ENCODE assay signal across 14 cellular contexts in the genomic region with DNA sequence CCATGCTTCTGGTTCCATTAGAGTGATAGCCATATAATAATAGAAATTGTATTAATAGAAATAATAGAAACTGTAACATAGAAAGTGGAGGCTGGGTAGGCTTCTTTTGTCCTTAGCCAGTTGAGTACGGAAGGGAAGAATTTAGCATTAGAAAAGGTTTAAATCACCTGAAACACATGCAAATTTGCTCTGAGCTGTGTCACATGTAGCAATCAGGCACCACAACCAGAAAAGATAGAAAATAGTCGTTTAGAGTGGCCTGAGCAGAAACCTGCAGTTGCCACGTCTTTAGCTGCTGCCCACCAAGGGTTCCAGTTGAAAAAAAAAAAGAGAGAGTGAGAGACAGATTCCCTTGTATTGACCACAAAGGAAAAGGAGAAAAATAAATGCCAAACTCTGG.
DNase-seq lines count a peak whose midpoint lies in the region; ATAC-seq and TF ChIP-seq lines count a peak whose summit lies in the region.
"Had no signal": no experiment of that assay in that cellular context is flagged by ENCODE, and none has a peak within 500 bp of the region (broad histone marks: within the 10 kb centered on the region; RNA-seq: fewer than 3 reads in every experiment).

No MANE protein-coding gene starts in this region.

- POLR2A ChIA-PET in activated CD4-positive, alpha-beta memory T cell treated with anti-CD3 and anti-CD28 coated beads, Interleukin-2, amount 10 ng/mL, durations not matched to agents 7 days and 5 days (lab: Charles Lee) = no interaction called here
- POLR2A ChIA-PET in activated CD4-positive, alpha-beta memory T cell treated with anti-CD3 and anti-CD28 coated beads for 36 hours (lab: Charles Lee) = no interaction called here
- POLR2A ChIA-PET in GM10248 (lab: Yijun Ruan, JAX) = no interaction called here

- CTCF ChIA-PET in activated CD4-positive, alpha-beta memory T cell treated with anti-CD3 and anti-CD28 coated beads, Interleukin-2, amount 10 ng/mL, durations not matched to agents 7 days and 5 days (lab: Charles Lee) = no interaction called here
- CTCF ChIA-PET in activated CD4-positive, alpha-beta memory T cell treated with anti-CD3 and anti-CD28 coated beads for 36 hours (lab: Charles Lee) = no interaction called here
- CTCF ChIA-PET in GM10248 (lab: Yijun Ruan, JAX) = no interaction called here

- peaks cover 3% of the 10 kb centered on the region for H3K9me3 Mint-ChIP-seq in activated CD4-positive, alpha-beta memory T cell treated with anti-CD3 and anti-CD28 coated beads, Interleukin-2, amount 10 ng/mL, durations not matched to agents 7 days and 5 days
- H3K9me3 Mint-ChIP-seq in activated CD4-positive, alpha-beta memory T cell treated with anti-CD3 and anti-CD28 coated beads for 36 hours = peaks cover 4% of the 10 kb centered on the region
- no peaks in the 10 kb centered on the region for H3K9me3 Mint-ChIP-seq in HFFc6
- peaks cover 12% of the 10 kb centered on the region for H3K9me3 Mint-ChIP-seq in activated T-helper 2 cell treated with anti-CD3 and anti-CD28 coated beads, Interferon-gamma antibody, Interleukin-2, Interleukin-4, amounts not matched to agents 10 μg/mL and 5 μg/mL and 100 μg/mL, durations not matched to agents 14 hours and 24 hours and 36 hours
- H3K9me3 Mint-ChIP-seq: CD4-positive, CD25-positive, alpha-beta regulatory T cell had no signal

- H3K36me3 ChIP-seq in iPS-20b (ENCODE audit: insufficient read depth, low read depth, low read length) = no peaks in the 10 kb centered on the region
- H3K36me3 ChIP-seq: BLaER1 treated with 17β-estradiol and CSF1 and Interleukin-3, amounts not matched to agents 10 nM and 100 nM had no signal

- TF ChIP-seq CTCF in HFFc6 (IDR thresholded peaks at IDR 0.05) = no peak
- no peak for TF ChIP-seq CTCF in GM10248 (IDR thresholded peaks at IDR 0.05; ENCODE audit: control extremely low read depth, extremely low read depth, low read depth, missing control alignments)

- H3K4me3 Mint-ChIP-seq in activated CD4-positive, alpha-beta memory T cell treated with anti-CD3 and anti-CD28 coated beads, Interleukin-2, amount 10 ng/mL, durations not matched to agents 7 days and 5 days = peak overlapping the region; percentile 21
- no peak overlapping the region for H3K4me3 Mint-ChIP-seq in activated CD4-positive, alpha-beta memory T cell treated with anti-CD3 and anti-CD28 coated beads for 36 hours
- peak overlapping the region; percentile 43 for H3K4me3 Mint-ChIP-seq in HFFc6
- peak overlapping the region; percentile 14 for H3K4me3 Mint-ChIP-seq in activated T-helper 2 cell treated with anti-CD3 and anti-CD28 coated beads, Interferon-gamma antibody, Interleukin-2, Interleukin-4, amounts not matched to agents 10 μg/mL and 5 μg/mL and 100 μg/mL, durations not matched to agents 14 hours and 24 hours and 36 hours (ENCODE audit: low read depth)
- H3K4me3 Mint-ChIP-seq: CD4-positive, CD25-positive, alpha-beta regulatory T cell had no signal

- no peak for DNase-seq in activated CD4-positive, alpha-beta memory T cell treated with anti-CD3 and anti-CD28 coated beads, Interleukin-2, amount 10 ng/mL, durations not matched to agents 7 days and 5 days
- DNase-seq in activated CD4-positive, alpha-beta memory T cell treated with anti-CD3 and anti-CD28 coated beads for 36 hours = no peak
- no peak for DNase-seq in HFFc6
- DNase-seq in activated T-helper 2 cell treated with anti-CD3 and anti-CD28 coated beads, Interferon-gamma antibody, Interleukin-2, Interleukin-4, amounts not matched to agents 10 μg/mL and 5 μg/mL and 100 μg/mL, durations not matched to agents 14 hours and 24 hours and 36 hours (ENCODE audit: low spot score) = no peak
- DNase-seq in GM10248 (ENCODE audit: extremely low spot score) = no peak
- DNase-seq in NCI-H446 (lab: John Stamatoyannopoulos, UW) = no peak
- DNase-seq: ACHN; CD4-positive, CD25-positive, alpha-beta regulatory T cell; DMS53; GF-D8; H7 had no signal

- no peak for ATAC-seq in HG02870 (IDR thresholded peaks at IDR 0.05; ENCODE audit: unreplicated experiment)

- peak overlapping the region; percentile 28; the same call in 1 of the 2 replicates for H3K9ac ChIP-seq in iPS-20b (ENCODE audit: low read depth, low read length)
- H3K9ac ChIP-seq: BLaER1 treated with 17β-estradiol and CSF1 and Interleukin-3, amounts not matched to agents 10 nM and 100 nM had no signal

- H3K27me3 ChIP-seq in iPS-20b (ENCODE audit: insufficient read depth, low read length) = no peaks in the 10 kb centered on the region
- H3K27me3 ChIP-seq: BLaER1 treated with 17β-estradiol and CSF1 and Interleukin-3, amounts not matched to agents 10 nM and 100 nM had no signal

- peaks cover 15% of the 10 kb centered on the region for H3K9me3 ChIP-seq in iPS-20b (ENCODE audit: insufficient read depth, low read depth, low read length)
- H3K9me3 ChIP-seq: BLaER1 treated with 17β-estradiol and CSF1 and Interleukin-3, amounts not matched to agents 10 nM and 100 nM had no signal

- H3K36me3 Mint-ChIP-seq in activated CD4-positive, alpha-beta memory T cell treated with anti-CD3 and anti-CD28 coated beads, Interleukin-2, amount 10 ng/mL, durations not matched to agents 7 days and 5 days (ENCODE audit: low read depth) = peaks cover 4% of the 10 kb centered on the region
- H3K36me3 Mint-ChIP-seq in activated CD4-positive, alpha-beta memory T cell treated with anti-CD3 and anti-CD28 coated beads for 36 hours = no peaks in the 10 kb centered on the region
- peaks cover 3% of the 10 kb centered on the region; the same call in 1 of the 2 replicates for H3K36me3 Mint-ChIP-seq in HFFc6 (ENCODE audit: low read depth)
- H3K36me3 Mint-ChIP-seq in activated T-helper 2 cell treated with anti-CD3 and anti-CD28 coated beads, Interferon-gamma antibody, Interleukin-2, Interleukin-4, amounts not matched to agents 10 μg/mL and 5 μg/mL and 100 μg/mL, durations not matched to agents 14 hours and 24 hours and 36 hours (ENCODE audit: low read depth) = no peaks in the 10 kb centered on the region
- H3K36me3 Mint-ChIP-seq: CD4-positive, CD25-positive, alpha-beta regulatory T cell had no signal

- H3K27ac Mint-ChIP-seq in activated CD4-positive, alpha-beta memory T cell treated with anti-CD3 and anti-CD28 coated beads, Interleukin-2, amount 10 ng/mL, durations not matched to agents 7 days and 5 days = peak overlapping the region; percentile 81
- no peak overlapping the region for H3K27ac Mint-ChIP-seq in activated CD4-positive, alpha-beta memory T cell treated with anti-CD3 and anti-CD28 coated beads for 36 hours
- peak overlapping the region; percentile 61; the same call in 1 of the 2 replicates for H3K27ac Mint-ChIP-seq in HFFc6
- H3K27ac Mint-ChIP-seq in activated T-helper 2 cell treated with anti-CD3 and anti-CD28 coated beads, Interferon-gamma antibody, Interleukin-2, Interleukin-4, amounts not matched to agents 10 μg/mL and 5 μg/mL and 100 μg/mL, durations not matched to agents 14 hours and 24 hours and 36 hours = peak overlapping the region; percentile 76

- intact Hi-C loops in activated CD4-positive, alpha-beta memory T cell treated with anti-CD3 and anti-CD28 coated beads for 36 hours (cut with micrococcal nuclease) = loop anchor here (10.0 kb wide), 1 partner anchor 251 kb away; no protein-coding TSS in a partner anchor
- intact Hi-C loops in activated T-helper 2 cell treated with anti-CD3 and anti-CD28 coated beads, Interferon-gamma antibody, Interleukin-2, Interleukin-4, amounts not matched to agents 10 μg/mL and 5 μg/mL and 100 μg/mL, durations not matched to agents 14 hours and 24 hours and 36 hours (cut with micrococcal nuclease) = loop anchor here (5.0 to 10.0 kb wide), 3 partner anchors 76 to 251 kb away; no protein-coding TSS in a partner anchor

- H3K27me3 Mint-ChIP-seq in activated CD4-positive, alpha-beta memory T cell treated with anti-CD3 and anti-CD28 coated beads, Interleukin-2, amount 10 ng/mL, durations not matched to agents 7 days and 5 days = no peaks in the 10 kb centered on the region
- H3K27me3 Mint-ChIP-seq in activated CD4-positive, alpha-beta memory T cell treated with anti-CD3 and anti-CD28 coated beads for 36 hours = peaks cover 1% of the 10 kb centered on the region
- no peaks in the 10 kb centered on the region for H3K27me3 Mint-ChIP-seq in HFFc6 (ENCODE audit: insufficient read depth)
- no peaks in the 10 kb centered on the region for H3K27me3 Mint-ChIP-seq in activated T-helper 2 cell treated with anti-CD3 and anti-CD28 coated beads, Interferon-gamma antibody, Interleukin-2, Interleukin-4, amounts not matched to agents 10 μg/mL and 5 μg/mL and 100 μg/mL, durations not matched to agents 14 hours and 24 hours and 36 hours (ENCODE audit: low read depth)

- H3K4me1 ChIP-seq in iPS-20b (ENCODE audit: insufficient read depth, low read length) = 0 out of 2 replicates have a peak, but pooled peaks cover 6% of the 10 kb centered on the region
- H3K4me1 ChIP-seq: BLaER1 treated with 17β-estradiol and CSF1 and Interleukin-3, amounts not matched to agents 10 nM and 100 nM had no signal

- H3K4me1 Mint-ChIP-seq in activated CD4-positive, alpha-beta memory T cell treated with anti-CD3 and anti-CD28 coated beads, Interleukin-2, amount 10 ng/mL, durations not matched to agents 7 days and 5 days = peaks cover 36% of the 10 kb centered on the region
- peaks cover 11% of the 10 kb centered on the region for H3K4me1 Mint-ChIP-seq in activated CD4-positive, alpha-beta memory T cell treated with anti-CD3 and anti-CD28 coated beads for 36 hours (ENCODE audit: low read depth)
- peaks cover 48% of the 10 kb centered on the region for H3K4me1 Mint-ChIP-seq in HFFc6 (ENCODE audit: low read depth)
- H3K4me1 Mint-ChIP-seq in activated T-helper 2 cell treated with anti-CD3 and anti-CD28 coated beads, Interferon-gamma antibody, Interleukin-2, Interleukin-4, amounts not matched to agents 10 μg/mL and 5 μg/mL and 100 μg/mL, durations not matched to agents 14 hours and 24 hours and 36 hours (ENCODE audit: low read depth) = peaks cover 24% of the 10 kb centered on the region
- H3K4me1 Mint-ChIP-seq: CD4-positive, CD25-positive, alpha-beta regulatory T cell had no signal

- H3K4me3 ChIP-seq in iPS-20b (ENCODE audit: low read length) = no peak overlapping the region
- H3K4me3 ChIP-seq: BLaER1 treated with 17β-estradiol and CSF1 and Interleukin-3, amounts not matched to agents 10 nM and 100 nM had no signal

- H3K27ac ChIP-seq in iPS-20b (ENCODE audit: low read length) = peak overlapping the region; percentile 7
- H3K27ac ChIP-seq: BLaER1 treated with 17β-estradiol and CSF1 and Interleukin-3, amounts not matched to agents 10 nM and 100 nM had no signal
